Comparison of ENCODE assay signal across 8 cellular contexts in genomic region chr1:154936416-154937050, GRCh38. TPM values are rescaled to one million over a fixed set of nuclear protein-coding genes. Genes with fewer than 3 reads are reported as not detected.
DNase-seq lines count a peak whose midpoint lies in the region; ATAC-seq, FAIRE-seq and TF ChIP-seq lines count a peak whose summit lies in the region.

TSS of gene PMVK (minus strand) at chr1:154936719. CDS start at chr1:154936685, 34 bp downstream.

- no peaks in the 10 kb centered on the region for H3K79me2 ChIP-seq in keratinocyte (ENCODE audit: control insufficient read depth, insufficient read depth, low read length)

- TF ChIP-seq CTCF in AG09319 (IDR thresholded peaks at IDR 0.05; ENCODE audit: low read depth, low read length) (peak; percentile 32), keratinocyte (optimal IDR thresholded peaks at IDR 0.05 in 1 of 3, IDR thresholded peaks at IDR 0.05 in 1 of 3, conservative IDR thresholded peaks at IDR 0.05 in 1 of 3; ENCODE audit: extremely low read depth in 1 of 3, insufficient read depth in 2 of 3, low read length in 3 of 3) (peak; percentile 18 to 72 (median 26))

- no peaks in the 10 kb centered on the region for H3K9me1 ChIP-seq in keratinocyte (ENCODE audit: control insufficient read depth, extremely low read depth, insufficient read depth, low read length)

- peak; percentile 9 for FAIRE-seq in keratinocyte (lab: Jason Lieb, UNC)

- H3K9me3 ChIP-seq in keratinocyte (ENCODE audit: control insufficient read depth, low read depth, low read length), result no peaks in the 10 kb centered on the region

- dilution Hi-C loops in keratinocyte (cut with MboI; ENCODE audit: extremely low pct_ligation_motif_present, low sequenced_read_pairs), result no loop called here

- peak within 1 kb of the TSS; percentile 100 for H3K27ac ChIP-seq in keratinocyte (ENCODE audit: control insufficient read depth, insufficient read depth, low read length)

- H2AFZ ChIP-seq in keratinocyte (ENCODE audit: control insufficient read depth, low read length), result peak within 1 kb of the TSS; percentile 99

- no peaks in the 10 kb centered on the region for H3K36me3 ChIP-seq in keratinocyte (ENCODE audit: control insufficient read depth in 2 of 2, extremely low read depth in 1 of 2, insufficient read depth in 2 of 2, low read length in 2 of 2)

- peak; percentile 92 for DNase-seq in AG09319 (ENCODE audit: extremely low read depth, low read depth)
- peak; percentile 99 for DNase-seq in NCI-H345 treated with DMSO at 0.1 percent for 48 hours (lab: John Stamatoyannopoulos, UW; ENCODE audit: unreplicated experiment)
- peak; percentile 92 for DNase-seq in activated CD4-positive, CD25-positive, alpha-beta regulatory T cell treated with anti-CD3 and anti-CD28 coated beads, Interleukin-2, amount 50 U/mL, for 16 hours (ENCODE audit: low read depth, low spot score)
- DNase-seq in cerebellar cortex (ENCODE audit: low spot score), result peak; percentile 97
- peak; percentile 79 for DNase-seq in keratinocyte (ENCODE audit: low read depth, low spot score)
- DNase-seq in stimulated activated CD4-positive, alpha-beta T cell treated with anti-CD3 and anti-CD28 coated beads, Interleukin-15, amount 100 ng/mL, for 1 hour (ENCODE audit: low read depth in 1 of 2, low spot score in 1 of 2), result peak; percentile 84 to 86

- H3K4me3 ChIP-seq in keratinocyte (ENCODE audit: control insufficient read depth in 2 of 3, extremely low read depth in 1 of 3, insufficient read depth in 2 of 3, low read depth in 1 of 3, low read length in 3 of 3), result peak within 1 kb of the TSS; percentile 57 to 85 (median 80)

- H4K20me1 ChIP-seq in keratinocyte (ENCODE audit: control insufficient read depth, extremely low read depth, insufficient read depth, low read length), result no peaks in the 10 kb centered on the region

- no peaks in the 10 kb centered on the region for H3K27me3 ChIP-seq in keratinocyte (ENCODE audit: control insufficient read depth, extremely low read depth, insufficient read depth, low read length)

- peaks cover 32% of the 10 kb centered on the region for H3K4me1 ChIP-seq in keratinocyte (ENCODE audit: control insufficient read depth, extremely low read depth, insufficient read depth, low read length)

- peak within 1 kb of the TSS; percentile 96 for H3K4me2 ChIP-seq in keratinocyte (ENCODE audit: control insufficient read depth, extremely low read depth, insufficient read depth, low read depth, low read length)

- peak within 1 kb of the TSS; percentile 99 for H3K9ac ChIP-seq in keratinocyte (ENCODE audit: control insufficient read depth, extremely low read depth, insufficient read depth, low read length)

- ATAC-seq in GM19023 (IDR thresholded peaks at IDR 0.05; ENCODE audit: unreplicated experiment), result peak; percentile 79
- ATAC-seq in HG03280 (IDR thresholded peaks at IDR 0.05; ENCODE audit: unreplicated experiment), result peak; percentile 78

RNA-seq across cellular contexts. Expression of gene PMVK, which starts in this region (rescaled TPM):
- 25.1 to 28.5 TPM (median 27.4 TPM) in 3 replicates for polyA plus RNA-seq in keratinocyte
- 5.8 TPM for polyA plus RNA-seq in keratinocyte (2011; ENCODE audit: low read depth)
- 12.7 and 27.2 TPM in 2 replicates for polyA plus RNA-seq in keratinocyte (2011; cell fraction: cytosol; rRNA removed)
- 9.7 and 12.0 TPM in 2 replicates for polyA plus RNA-seq in keratinocyte (2011; cell fraction: nucleus; rRNA removed)
- 28.2 and 38.2 TPM in 2 replicates for polyA plus RNA-seq in keratinocyte (2012; ENCODE audit: low replicate concordance)
- polyA minus RNA-seq in keratinocyte, result 12.4 to 13.1 TPM (median 12.6 TPM) in 3 replicates
- polyA minus RNA-seq in keratinocyte (2011; cell fraction: cytosol; rRNA and poly(A)+ RNA removed), result 15.7 TPM
- 3.6 and 5.1 TPM in 2 replicates for polyA minus RNA-seq in keratinocyte (2011; cell fraction: nucleus; rRNA and poly(A)+ RNA removed)

Comparison
In these comparisons a context has a peak if more than half of its experiments do, and no peak if none do; other contexts are left out.
1. Peak in every context shown above with its lines: DNase-seq, ATAC-seq, H3K4me3 ChIP-seq and H3K27ac ChIP-seq.